8 cellular contexts compared by ENCODE assay signal in genomic region chr3:52056968-52057805, GRCh38. TPM values are rescaled to one million over a fixed set of nuclear protein-coding genes. Genes with fewer than 3 reads are reported as not detected.
DNase-seq lines count a peak whose midpoint lies in the region; ATAC-seq and TF ChIP-seq lines count a peak whose summit lies in the region.

No MANE protein-coding gene starts in this region.

- TF ChIP-seq POLR2A in GM18951 (IDR thresholded peaks at IDR 0.05; ENCODE audit: extremely low read depth, insufficient read depth, insufficient read length): peak; percentile 51

- peaks cover 30% of the 10 kb centered on the region for H3K4me1 Mint-ChIP-seq in WTC11

- ATAC-seq in HG03175 (IDR thresholded peaks at IDR 0.05; ENCODE audit: unreplicated experiment): peak; percentile 78
- peak; percentile 77 for ATAC-seq in WTC11

- in situ Hi-C loops in GM18951 (cut with MboI; ENCODE audit: low sequenced_read_pairs, unreplicated experiment): no loop called here

- H3K27ac Mint-ChIP-seq in WTC11: peak overlapping the region; percentile 94

- CTCF ChIA-PET in WTC11 (lab: Charles Lee): interaction anchor here (0.8 to 8.3 kb wide), 30 partner anchors 9 to 332 kb away, joined by 3 to 382 read pairs (median 6); partner anchors contain the start of genes ABHD14B, ACY1, POC1A and RRP9

- TF ChIP-seq CTCF in WTC11 (IDR thresholded peaks at IDR 0.05) (no peak), cardiac fibroblast (IDR thresholded peaks at IDR 0.05; ENCODE audit: low read depth, low read length) (no peak)

- peak overlapping the region; percentile 60 to 67 for H3K4me3 ChIP-seq in cardiac fibroblast (replicated peaks in 1 of 2; ENCODE audit: low read depth in 2 of 2, low read length in 2 of 2)
- peak overlapping the region; percentile 54 to 94 (median 63) for H3K4me3 ChIP-seq in skin epidermis

- H3K36me3 Mint-ChIP-seq in WTC11: peaks cover 6% of the 10 kb centered on the region; the same call in 1 of the 2 replicates

- H3K9me3 Mint-ChIP-seq in WTC11: no peaks in the 10 kb centered on the region

- H3K4me3 Mint-ChIP-seq in WTC11: peak overlapping the region; percentile 83

- POLR2A ChIA-PET in WTC11 (lab: Charles Lee): interaction anchor here (0.7 to 2.3 kb wide), 11 partner anchors 9 to 306 kb away, joined by 3 to 10 read pairs (median 4); partner anchors contain the start of gene POC1A

- H3K27ac ChIP-seq in skin epidermis: peak overlapping the region; percentile 45 to 96 (median 89)

- peaks cover 21% of the 10 kb centered on the region for H3K27me3 Mint-ChIP-seq in WTC11 (ENCODE audit: low read depth)

- peak; percentile 98 for DNase-seq in AG08396 (ENCODE audit: low spot score)
- peak; percentile 96 for DNase-seq in NCI-H2227 treated with DMSO at 0.1 percent for 48 hours (lab: John Stamatoyannopoulos, UW)
- peak; percentile 99 for DNase-seq in WTC11 (ENCODE audit: low spot score)
- peak; percentile 99 for DNase-seq in cardiac fibroblast (ENCODE audit: low read depth in 2 of 2)
- peak; percentile 99 for DNase-seq in iPS-NIHi11 (ENCODE audit: low spot score)

TF ChIP-seq in WTC11, 78 proteins besides CTCF, POLR2A, EP300 and RAD21 (continues in another document):
- TF ChIP-seq NFYB (CRISPR knock-in tag; conservative IDR thresholded peaks at IDR 0.05; ENCODE audit: low read depth) (peak; percentile 86), E2F5 (CRISPR knock-in tag; IDR thresholded peaks at IDR 0.05) (no peak; the same call in 1 of the 2 replicates), HMGXB4 (CRISPR knock-in tag; IDR thresholded peaks at IDR 0.05) (no peak), ESRRA (CRISPR knock-in tag; IDR thresholded peaks at IDR 0.05; ENCODE audit: borderline replicate concordance) (no peak), CREB1 (CRISPR knock-in tag; IDR thresholded peaks at IDR 0.05) (no peak), CREM (CRISPR knock-in tag; IDR thresholded peaks at IDR 0.05) (no peak), ZNF281 (CRISPR knock-in tag; IDR thresholded peaks at IDR 0.05) (no peak), PRDM15 (CRISPR knock-in tag; IDR thresholded peaks at IDR 0.05) (peak; percentile 94), ARID4B (CRISPR knock-in tag; IDR thresholded peaks at IDR 0.05; ENCODE audit: borderline replicate concordance) (no peak), ZNF416 (CRISPR knock-in tag; IDR thresholded peaks at IDR 0.05) (no peak), USF2 (CRISPR knock-in tag; IDR thresholded peaks at IDR 0.05) (peak; percentile 94), ZNF396 (CRISPR knock-in tag; IDR thresholded peaks at IDR 0.05; ENCODE audit: borderline replicate concordance) (no peak)

RNA-seq across cellular contexts. Expression of gene DUSP7, which starts 0.8 kb away (rescaled TPM):
- total RNA-seq in WTC11 (2021): 15.9 to 18.8 TPM (median 16.2 TPM) in 3 replicates

Comparison
In these comparisons a context has a peak if more than half of its experiments do, and no peak if none do; other contexts are left out.
1. Peak in every context shown above with its lines: DNase-seq, ATAC-seq, H3K4me3 ChIP-seq and H3K27ac ChIP-seq.